In genomic region chr21:25039461-25040380, GRCh38 we compare ENCODE assay signal across 8 cellular contexts.
DNase-seq lines count a peak whose midpoint lies in the region; ATAC-seq and TF ChIP-seq lines count a peak whose summit lies in the region.

No MANE protein-coding gene starts in this region.

- H3K27me3 Mint-ChIP-seq in activated CD4-positive, alpha-beta memory T cell treated with anti-CD3 and anti-CD28 coated beads for 36 hours = no peaks in the 10 kb centered on the region

- no peak overlapping the region for H3K4me3 Mint-ChIP-seq in activated CD4-positive, alpha-beta memory T cell treated with anti-CD3 and anti-CD28 coated beads for 36 hours

- no peak overlapping the region for H3K27ac Mint-ChIP-seq in activated CD4-positive, alpha-beta memory T cell treated with anti-CD3 and anti-CD28 coated beads for 36 hours

- CTCF ChIA-PET in activated CD4-positive, alpha-beta memory T cell treated with anti-CD3 and anti-CD28 coated beads for 36 hours (lab: Charles Lee) = interaction anchor here (0.8 kb wide), 1 partner anchor 346 kb away, joined by 4 read pairs; no protein-coding TSS in a partner anchor

- TF ChIP-seq CTCF in GM10266 (IDR thresholded peaks at IDR 0.05; ENCODE audit: control insufficient read depth, insufficient read depth, low read depth, missing control alignments) = peak; percentile 74

- intact Hi-C loops in left colon (cut with DNase I, micrococcal nuclease) = loop anchor here in 1 of 2 donors (10.0 kb wide), 1 partner anchor 145 kb away; no protein-coding TSS in a partner anchor
- intact Hi-C loops in activated CD4-positive, alpha-beta memory T cell treated with anti-CD3 and anti-CD28 coated beads for 36 hours (cut with micrococcal nuclease) = no loop called here

- H3K9me3 Mint-ChIP-seq in activated CD4-positive, alpha-beta memory T cell treated with anti-CD3 and anti-CD28 coated beads for 36 hours = no peaks in the 10 kb centered on the region

- POLR2A ChIA-PET in activated CD4-positive, alpha-beta memory T cell treated with anti-CD3 and anti-CD28 coated beads for 36 hours (lab: Charles Lee) = interaction anchor here (0.7 kb wide), 1 partner anchor 624 kb away, joined by 3 read pairs; no protein-coding TSS in a partner anchor

- peaks cover 3% of the 10 kb centered on the region for H3K4me1 Mint-ChIP-seq in activated CD4-positive, alpha-beta memory T cell treated with anti-CD3 and anti-CD28 coated beads for 36 hours (ENCODE audit: low read depth)

- H3K36me3 Mint-ChIP-seq in activated CD4-positive, alpha-beta memory T cell treated with anti-CD3 and anti-CD28 coated beads for 36 hours = no peaks in the 10 kb centered on the region

- ATAC-seq in GM21576 (IDR thresholded peaks at IDR 0.05; ENCODE audit: unreplicated experiment) = peak; percentile 90
- ATAC-seq in left colon = peak; percentile 75

- DNase-seq in GM10266 (ENCODE audit: extremely low spot score) (peak; percentile 29), HT-29 (ENCODE audit: low spot score) (peak; percentile 12), OCI-M1 (lab: John Stamatoyannopoulos, UW) (peak; percentile 83), left colon (no peak), GDM1 (lab: John Stamatoyannopoulos, UW) (no peak)
- no peak for DNase-seq in activated CD4-positive, alpha-beta memory T cell treated with anti-CD3 and anti-CD28 coated beads for 36 hours
- DNase-seq in activated CD4-positive, alpha-beta T cell treated with anti-CD3 and anti-CD28 coated beads for 48 hours = no peak

Comparison
In these comparisons a context has a peak if more than half of its experiments do, and no peak if none do; other contexts are left out.
1. DNase-seq: peak in GM10266 (single experiment), HT-29 (single experiment) and OCI-M1 (single experiment); none in left colon (0 of 2), activated CD4-positive, alpha-beta memory T cell treated with anti-CD3 and anti-CD28 coated beads for 36 hours (single experiment), activated CD4-positive, alpha-beta T cell treated with anti-CD3 and anti-CD28 coated beads for 48 hours (single experiment) and GDM1 (single experiment).